In the genomic region with DNA sequence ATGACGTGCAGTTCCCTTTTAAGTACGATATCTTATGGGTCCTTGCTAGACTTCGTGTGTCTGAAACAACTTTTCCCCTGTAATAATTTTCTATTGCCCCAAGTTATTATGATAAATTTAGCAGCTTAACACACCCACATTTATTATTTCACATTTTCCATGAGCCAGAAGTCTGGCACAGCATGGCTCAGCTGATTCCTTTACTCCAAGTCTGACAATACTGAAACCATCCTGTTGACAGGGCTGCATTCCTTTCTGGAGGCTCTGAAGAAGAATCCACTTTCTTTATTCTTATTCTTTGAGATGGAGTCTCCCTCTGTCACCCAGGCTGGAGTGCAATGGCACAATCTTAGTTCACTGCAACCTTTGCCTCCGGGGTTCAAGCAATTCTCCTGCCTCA, we compare ENCODE assay signal across 18 cellular contexts.
"Had no signal": no experiment of that assay in that cellular context is flagged by ENCODE, and none has a peak within 500 bp of the region (broad histone marks: within the 10 kb centered on the region; RNA-seq: fewer than 3 reads in every experiment).

No MANE protein-coding gene starts in this region.

- H3K27ac ChIP-seq: neutrophil had no signal

- H3K27me3 Mint-ChIP-seq: activated B cell treated with CpG ODN at 0.5 μM for 24 hours; brain; central memory CD8-positive, alpha-beta T cell; dendritic cell treated with granulocyte-macrophage colony-stimulating factor and Interleukin-4, amounts not matched to agents 40 ng/mL and 50 ng/mL, for 4 days had no signal

- H3K27me3 ChIP-seq: neutrophil had no signal

- H3K36me3 Mint-ChIP-seq: activated naive CD4-positive, alpha-beta T cell treated with anti-CD3 and anti-CD28 coated beads, Interleukin-2, amount 50 U/mL, for 72 hours had no signal

- ATAC-seq: activated CD8-positive, alpha-beta T cell treated with anti-CD3 and anti-CD28 coated beads, Interleukin-2, amount 10 ng/mL, durations not matched to agents 7 days and 5 days; activated naive CD4-positive, alpha-beta T cell treated with anti-CD3 and anti-CD28 coated beads, Interleukin-2, amount 50 U/mL, for 72 hours; effector memory CD8-positive, alpha-beta T cell; mucosa of descending colon; naive thymus-derived CD8-positive, alpha-beta T cell had no signal

- H3K4me3 Mint-ChIP-seq: activated B cell treated with CpG ODN at 0.5 μM for 24 hours; activated CD8-positive, alpha-beta T cell treated with anti-CD3 and anti-CD28 coated beads, Interleukin-2, amount 10 ng/mL, durations not matched to agents 7 days and 5 days; brain; central memory CD8-positive, alpha-beta T cell; dendritic cell treated with granulocyte-macrophage colony-stimulating factor and Interleukin-4, amounts not matched to agents 40 ng/mL and 50 ng/mL, for 4 days; effector memory CD8-positive, alpha-beta T cell; naive thymus-derived CD8-positive, alpha-beta T cell had no signal

- H3K27ac Mint-ChIP-seq: activated B cell treated with CpG ODN at 0.5 μM for 24 hours; activated CD8-positive, alpha-beta T cell treated with anti-CD3 and anti-CD28 coated beads, Interleukin-2, amount 10 ng/mL, durations not matched to agents 7 days and 5 days; activated naive CD4-positive, alpha-beta T cell treated with anti-CD3 and anti-CD28 coated beads, Interleukin-2, amount 50 U/mL, for 72 hours; brain; dendritic cell treated with granulocyte-macrophage colony-stimulating factor and Interleukin-4, amounts not matched to agents 40 ng/mL and 50 ng/mL, for 4 days; effector memory CD8-positive, alpha-beta T cell; naive thymus-derived CD8-positive, alpha-beta T cell had no signal

- H3K9me3 ChIP-seq: mucosa of descending colon, neutrophil had no signal

- H3K4me3 ChIP-seq: mucosa of descending colon had no signal

- DNase-seq: activated B cell treated with CpG ODN at 0.5 μM for 24 hours; activated CD4-positive, alpha-beta T cell treated with anti-CD3 and anti-CD28 coated beads for 48 hours; activated CD8-positive, alpha-beta memory T cell treated with anti-CD3 and anti-CD28 coated beads, Interleukin-2, amount 50 U/mL, for 4 hours; activated CD8-positive, alpha-beta T cell treated with anti-CD3 and anti-CD28 coated beads, Interleukin-2, amount 10 ng/mL, durations not matched to agents 7 days and 5 days; activated gamma-delta T cell; activated T-cell treated with anti-CD3 and anti-CD28 coated beads, Interleukin-2, amount 50 U/mL, for 48 hours; effector memory CD8-positive, alpha-beta T cell; mucosa of descending colon; naive thymus-derived CD8-positive, alpha-beta T cell; stimulated activated CD4-positive, alpha-beta T cell treated with anti-CD3 and anti-CD28 coated beads, Interleukin-4, amount 100 ng/mL, for 24 hours; stimulated activated naive CD4-positive, alpha-beta T cell treated with Interleukin-2 at 50 U/mL for 16 hours; substantia nigra; T-helper 2 cell had no signal

- H3K4me1 Mint-ChIP-seq: central memory CD8-positive, alpha-beta T cell had no signal

- H3K9me3 Mint-ChIP-seq: activated naive CD4-positive, alpha-beta T cell treated with anti-CD3 and anti-CD28 coated beads, Interleukin-2, amount 50 U/mL, for 72 hours; central memory CD8-positive, alpha-beta T cell; effector memory CD8-positive, alpha-beta T cell had no signal

- H3K36me3 ChIP-seq: neutrophil had no signal
